In the genomic region with DNA sequence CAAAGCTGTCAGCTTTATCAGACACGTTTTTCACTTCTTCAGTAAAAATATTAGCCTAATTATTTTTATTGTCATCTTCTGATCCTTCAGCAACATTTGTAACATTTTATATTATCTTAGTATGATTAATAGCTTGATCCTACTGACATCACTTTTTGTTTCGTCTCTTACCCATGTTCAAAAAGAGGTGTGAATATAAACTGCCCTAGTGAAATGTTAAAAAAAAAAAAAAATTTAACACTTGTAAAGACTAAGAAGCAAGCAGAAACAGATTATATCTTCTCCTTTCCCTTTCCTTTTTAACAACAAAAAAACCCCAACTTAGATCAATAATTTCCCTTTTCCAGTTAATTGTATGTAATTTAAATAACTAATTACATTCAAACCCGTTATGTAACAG, we compare ENCODE assay signal across 29 cellular contexts. TPM values are rescaled to one million over a fixed set of nuclear protein-coding genes. Genes with fewer than 3 reads are reported as not detected.
"Had no signal": no experiment of that assay in that cellular context is flagged by ENCODE, and none has a peak within 500 bp of the region (broad histone marks: within the 10 kb centered on the region; RNA-seq: fewer than 3 reads in every experiment).

No MANE protein-coding gene starts in this region.

- DNase-seq: hypothalamus; islet precursor cell; left ventricle myocardium inferior; mesendoderm; naive B cell; nucleus accumbens; ovary; right lobe of liver; stimulated activated CD4-positive, alpha-beta T cell treated with anti-CD3 and anti-CD28 coated beads, Interleukin-12 subunit alpha, Interleukin-12 subunit beta, amount 100 ng/mL, for 4 hours; stimulated activated CD4-positive, alpha-beta T cell treated with anti-CD3 and anti-CD28 coated beads, Interleukin-15, amount 100 ng/mL, for 24 hours; stimulated activated CD4-positive, alpha-beta T cell treated with anti-CD3 and anti-CD28 coated beads, Interleukin-2, amount 100 ng/mL, for 24 hours; stimulated activated CD4-positive, alpha-beta T cell treated with anti-CD3 and anti-CD28 coated beads, Interleukin-4, amount 100 ng/mL, for 1 hour; stimulated activated naive B cell treated with anti-CD40 and anti-IgM and Interleukin-4, amounts not matched to agents 10 μg/mL and 1 μg/mL and 100 μg/mL, for 72 hours; stimulated activated naive CD8-positive, alpha-beta T cell treated with anti-CD3 and anti-CD28 coated beads, Interleukin-15, Interleukin-2, amounts not matched to agents 100 U/mL and 50 U/mL, for 24 hours; stomach; testis; thyroid gland; transverse colon; upper lobe of left lung had no signal

- ATAC-seq: right lobe of liver; stimulated activated naive B cell treated with anti-CD40 and anti-IgM and Interleukin-4, amounts not matched to agents 10 μg/mL and 1 μg/mL and 100 μg/mL, for 72 hours; stimulated activated naive CD8-positive, alpha-beta T cell treated with anti-CD3 and anti-CD28 coated beads, Interleukin-15, Interleukin-2, amounts not matched to agents 100 U/mL and 50 U/mL, for 24 hours had no signal

- H3K27me3 Mint-ChIP-seq: naive B cell; progenitor cell of endocrine pancreas; stimulated activated naive B cell treated with anti-CD40 and anti-IgM and Interleukin-4, amounts not matched to agents 10 μg/mL and 1 μg/mL and 100 μg/mL, for 72 hours had no signal

- H3K36me3 Mint-ChIP-seq: naive B cell; stimulated activated naive B cell treated with anti-CD40 and anti-IgM and Interleukin-4, amounts not matched to agents 10 μg/mL and 1 μg/mL and 100 μg/mL, for 72 hours had no signal

- H3K4me3 Mint-ChIP-seq: mesothelial cell of epicardium; naive B cell; nephron; neural crest cell; stimulated activated naive B cell treated with anti-CD40 and anti-IgM and Interleukin-4, amounts not matched to agents 10 μg/mL and 1 μg/mL and 100 μg/mL, for 72 hours had no signal

- H3K4me1 Mint-ChIP-seq: mesothelial cell of epicardium; naive B cell; nephron; neural crest cell; stimulated activated naive B cell treated with anti-CD40 and anti-IgM and Interleukin-4, amounts not matched to agents 10 μg/mL and 1 μg/mL and 100 μg/mL, for 72 hours had no signal

- H3K27ac Mint-ChIP-seq: mesothelial cell of epicardium; naive B cell; nephron; progenitor cell of endocrine pancreas; stimulated activated naive B cell treated with anti-CD40 and anti-IgM and Interleukin-4, amounts not matched to agents 10 μg/mL and 1 μg/mL and 100 μg/mL, for 72 hours had no signal

- H3K9me3 Mint-ChIP-seq: immature natural killer cell; mesothelial cell of epicardium; naive B cell; nephron; neural crest cell; stimulated activated naive B cell treated with anti-CD40 and anti-IgM and Interleukin-4, amounts not matched to agents 10 μg/mL and 1 μg/mL and 100 μg/mL, for 72 hours had no signal

RNA-seq across cellular contexts. Expression of gene C2orf66, which starts 36.2 kb away (rescaled TPM):
- total RNA-seq: left ventricle myocardium inferior, lung, mononuclear cell, neural crest cell, right atrium auricular region, skeletal muscle tissue, stomach, thyroid gland, transverse colon, vagina had no signal
